ENCODE assay signal across 1 cellular context in genomic region chr10:57628592-57629284, GRCh38.
TF ChIP-seq lines count a peak whose summit lies in the region.

No MANE protein-coding gene starts in this region.

TF ChIP-seq in HepG2, 621 proteins besides CTCF, POLR2A, EP300 and RAD21 (continued from another document):
- TF ChIP-seq NFIC (IDR thresholded peaks at IDR 0.05; ENCODE audit: low read length) (no peak), ZNF496 (CRISPR knock-in tag; IDR thresholded peaks at IDR 0.05; ENCODE audit: insufficient replicate concordance) (no peak)
